12 cellular contexts compared by ENCODE assay signal in genomic region chr15:35874260-35874905, GRCh38.
DNase-seq lines count a peak whose midpoint lies in the region; ATAC-seq and TF ChIP-seq lines count a peak whose summit lies in the region.
"Had no signal": no experiment of that assay in that cellular context is flagged by ENCODE, and none has a peak within 500 bp of the region (broad histone marks: within the 10 kb centered on the region; RNA-seq: fewer than 3 reads in every experiment).

No MANE protein-coding gene starts in this region.

- DNase-seq in MCF 10A (ENCODE audit: unreplicated experiment): peak; percentile 94
- DNase-seq in breast epithelium (ENCODE audit: low spot score in 2 of 2): no peak
- DNase-seq in RWPE1 (ENCODE audit: low spot score): peak; percentile 84
- DNase-seq in fibroblast of peridontal ligament (ENCODE audit: extremely low read depth): peak; percentile 79
- DNase-seq in type B pancreatic cell (ENCODE audit: extremely low spot score, unreplicated experiment): no peak
- DNase-seq in GM20000 (ENCODE audit: low spot score): no peak
- DNase-seq in stimulated activated effector memory CD8-positive, alpha-beta T cell treated with anti-CD3 and anti-CD28 coated beads, Interleukin-12 subunit alpha, Interleukin-12 subunit beta, amount 100 ng/mL, for 72 hours (ENCODE audit: low spot score in 2 of 2): no peak
- DNase-seq in left colon: no peak
- DNase-seq: activated T-cell treated with anti-CD3 and anti-CD28 coated beads, Interleukin-2, amount 50 U/mL, for 72 hours had no signal

- H3K4me3 Mint-ChIP-seq in MCF 10A (ENCODE audit: unreplicated experiment): no peak overlapping the region
- H3K4me3 Mint-ChIP-seq in type B pancreatic cell: no peak overlapping the region
- H3K4me3 Mint-ChIP-seq in stimulated activated effector memory CD8-positive, alpha-beta T cell treated with anti-CD3 and anti-CD28 coated beads, Interleukin-12 subunit alpha, Interleukin-12 subunit beta, amount 100 ng/mL, for 72 hours: no peak overlapping the region
- H3K4me3 Mint-ChIP-seq: activated T-cell treated with anti-CD3 and anti-CD28 coated beads, Interleukin-2, amount 50 U/mL, for 72 hours; dendritic cell treated with granulocyte-macrophage colony-stimulating factor and Interleukin-4, amounts not matched to agents 40 ng/mL and 50 ng/mL, for 4 days; neural crest cell had no signal

- H3K9me3 Mint-ChIP-seq in MCF 10A (ENCODE audit: unreplicated experiment) (peaks cover 8% of the 10 kb centered on the region), type B pancreatic cell (peaks cover 14% of the 10 kb centered on the region)
- peaks cover 6% of the 10 kb centered on the region for H3K9me3 Mint-ChIP-seq in stimulated activated effector memory CD8-positive, alpha-beta T cell treated with anti-CD3 and anti-CD28 coated beads, Interleukin-12 subunit alpha, Interleukin-12 subunit beta, amount 100 ng/mL, for 72 hours
- H3K9me3 Mint-ChIP-seq: neural crest cell had no signal

- peaks cover 10% of the 10 kb centered on the region for H3K4me1 Mint-ChIP-seq in MCF 10A (ENCODE audit: insufficient read depth, unreplicated experiment)
- H3K4me1 Mint-ChIP-seq in type B pancreatic cell (ENCODE audit: unreplicated experiment): peaks cover 3% of the 10 kb centered on the region
- no peaks in the 10 kb centered on the region for H3K4me1 Mint-ChIP-seq in stimulated activated effector memory CD8-positive, alpha-beta T cell treated with anti-CD3 and anti-CD28 coated beads, Interleukin-12 subunit alpha, Interleukin-12 subunit beta, amount 100 ng/mL, for 72 hours
- H3K4me1 Mint-ChIP-seq: neural crest cell had no signal

- H3K36me3 ChIP-seq in breast epithelium: no peaks in the 10 kb centered on the region
- H3K36me3 ChIP-seq: BLaER1 had no signal

- no TSS peak for BruUV-seq in MCF 10A (replicated peaks; lab: Mats Ljungman, UMichigan)

- no peak for TF ChIP-seq CTCF in MCF 10A (IDR thresholded peaks at IDR 0.05; ENCODE audit: unreplicated experiment)
- no peak for TF ChIP-seq CTCF in breast epithelium (IDR thresholded peaks at IDR 0.05)
- no peak for TF ChIP-seq CTCF in RWPE1 (conservative IDR thresholded peaks at IDR 0.05; ENCODE audit: low read depth)
- TF ChIP-seq CTCF in type B pancreatic cell (conservative IDR thresholded peaks at IDR 0.05): no peak
- TF ChIP-seq CTCF in GM20000 (IDR thresholded peaks at IDR 0.05; ENCODE audit: extremely low read depth, missing control alignments): no peak

- peak overlapping the region; percentile 89 for H3K27ac Mint-ChIP-seq in MCF 10A (ENCODE audit: low read depth, unreplicated experiment)
- H3K27ac Mint-ChIP-seq in type B pancreatic cell: peak overlapping the region; percentile 73
- no peak overlapping the region for H3K27ac Mint-ChIP-seq in stimulated activated effector memory CD8-positive, alpha-beta T cell treated with anti-CD3 and anti-CD28 coated beads, Interleukin-12 subunit alpha, Interleukin-12 subunit beta, amount 100 ng/mL, for 72 hours
- H3K27ac Mint-ChIP-seq: activated T-cell treated with anti-CD3 and anti-CD28 coated beads, Interleukin-2, amount 50 U/mL, for 72 hours; dendritic cell treated with granulocyte-macrophage colony-stimulating factor and Interleukin-4, amounts not matched to agents 40 ng/mL and 50 ng/mL, for 4 days had no signal

- no peaks in the 10 kb centered on the region for H3K27me3 Mint-ChIP-seq in MCF 10A (ENCODE audit: insufficient read depth, unreplicated experiment)
- H3K27me3 Mint-ChIP-seq in type B pancreatic cell: peaks cover 4% of the 10 kb centered on the region
- H3K27me3 Mint-ChIP-seq: dendritic cell treated with granulocyte-macrophage colony-stimulating factor and Interleukin-4, amounts not matched to agents 40 ng/mL and 50 ng/mL, for 4 days had no signal

- H3K27me3 ChIP-seq in breast epithelium: no peaks in the 10 kb centered on the region
- H3K27me3 ChIP-seq: BLaER1 had no signal

- POLR2A ChIA-PET in MCF 10A (lab: Yijun Ruan, JAX): interaction anchor here (0.6 to 0.9 kb wide), 5 partner anchors 13 to 887 kb away, joined by 3 to 5 read pairs (median 3); no protein-coding TSS in a partner anchor
- POLR2A ChIA-PET in RWPE1 (lab: Yijun Ruan, JAX; ENCODE audit: low non-redundant PET): no interaction called here

- intact Hi-C loops in MCF 10A (cut with micrococcal nuclease): no loop called here
- intact Hi-C loops in breast epithelium (cut with DNase I; ENCODE audit: low total_unique reads): no loop called here
- intact Hi-C loops in left colon (cut with DNase I, micrococcal nuclease): no loop called here

- CTCF ChIA-PET in MCF 10A (lab: Yijun Ruan, JAX): interaction anchor here (0.6 to 1.1 kb wide), 3 partner anchors 122 to 1210 kb away, joined by 3 to 4 read pairs (median 3); no protein-coding TSS in a partner anchor
- CTCF ChIA-PET in RWPE1 (lab: Yijun Ruan, JAX): no interaction called here

- no peaks in the 10 kb centered on the region for H3K9me3 ChIP-seq in breast epithelium
- H3K9me3 ChIP-seq: BLaER1 had no signal

- H3K4me1 ChIP-seq in breast epithelium: no peaks in the 10 kb centered on the region
- H3K4me1 ChIP-seq: BLaER1 had no signal

- ATAC-seq in stimulated activated effector memory CD8-positive, alpha-beta T cell treated with anti-CD3 and anti-CD28 coated beads, Interleukin-12 subunit alpha, Interleukin-12 subunit beta, amount 100 ng/mL, for 72 hours: no peak
- no peak for ATAC-seq in left colon
- ATAC-seq: activated T-cell treated with anti-CD3 and anti-CD28 coated beads, Interleukin-2, amount 50 U/mL, for 72 hours had no signal

- no peak for TF ChIP-seq POLR2A in breast epithelium (IDR thresholded peaks at IDR 0.05)

- no peak overlapping the region for H3K4me3 ChIP-seq in breast epithelium
- H3K4me3 ChIP-seq: BLaER1 had no signal

- H3K36me3 Mint-ChIP-seq in MCF 10A (ENCODE audit: insufficient read depth, unreplicated experiment) (no peaks in the 10 kb centered on the region), type B pancreatic cell (no peaks in the 10 kb centered on the region)
- no peaks in the 10 kb centered on the region for H3K36me3 Mint-ChIP-seq in stimulated activated effector memory CD8-positive, alpha-beta T cell treated with anti-CD3 and anti-CD28 coated beads, Interleukin-12 subunit alpha, Interleukin-12 subunit beta, amount 100 ng/mL, for 72 hours

- H3K27ac ChIP-seq in breast epithelium (no peak overlapping the region), RWPE1 (no peak overlapping the region)
- H3K27ac ChIP-seq: BLaER1 had no signal

Comparison
In these comparisons a context has a peak if more than half of its experiments do, and no peak if none do; other contexts are left out.
1. DNase-seq: peak in MCF 10A (single experiment), RWPE1 (single experiment) and fibroblast of peridontal ligament (single experiment); none in breast epithelium (0 of 2), type B pancreatic cell (single experiment), GM20000 (single experiment), stimulated activated effector memory CD8-positive, alpha-beta T cell treated with anti-CD3 and anti-CD28 coated beads, Interleukin-12 subunit alpha, Interleukin-12 subunit beta, amount 100 ng/mL, for 72 hours (0 of 2) and left colon (0 of 2).